In the genomic region with DNA sequence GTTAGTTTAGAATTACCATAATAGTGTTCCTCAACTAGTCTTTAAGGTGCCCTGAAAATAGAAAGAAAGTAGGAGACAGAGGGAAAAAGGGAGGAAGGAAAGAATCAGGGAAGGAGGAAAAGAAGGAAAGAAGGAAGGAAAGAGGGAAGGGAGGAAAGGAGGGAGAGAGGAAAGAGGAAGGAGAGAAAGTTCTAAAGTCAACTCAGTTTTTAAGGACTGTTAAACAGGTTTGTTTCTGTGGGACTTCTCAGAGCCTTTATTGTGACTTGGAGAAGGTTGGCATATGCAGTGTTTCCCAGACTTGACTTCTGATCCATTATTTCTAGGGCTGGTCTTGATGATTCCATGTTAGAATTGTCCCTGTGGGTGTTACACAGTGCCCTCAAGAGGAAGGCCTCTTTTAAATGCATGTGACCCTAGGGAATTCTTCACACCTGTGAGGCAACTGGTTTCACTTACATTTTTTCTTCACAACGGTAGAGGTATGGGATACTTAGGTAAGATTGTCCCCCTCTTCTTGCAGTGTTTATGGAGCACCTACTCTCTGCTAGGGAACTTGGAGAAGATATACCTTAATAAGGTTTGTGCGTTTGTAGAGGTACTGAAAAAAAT, we compare ENCODE assay signal across 1 cellular context.
TF ChIP-seq lines count a peak whose summit lies in the region.

No MANE protein-coding gene starts in this region.

TF ChIP-seq in WTC11, 78 proteins besides CTCF, POLR2A, EP300 and RAD21 (continued from another document):
- TF ChIP-seq, protein P1, sequence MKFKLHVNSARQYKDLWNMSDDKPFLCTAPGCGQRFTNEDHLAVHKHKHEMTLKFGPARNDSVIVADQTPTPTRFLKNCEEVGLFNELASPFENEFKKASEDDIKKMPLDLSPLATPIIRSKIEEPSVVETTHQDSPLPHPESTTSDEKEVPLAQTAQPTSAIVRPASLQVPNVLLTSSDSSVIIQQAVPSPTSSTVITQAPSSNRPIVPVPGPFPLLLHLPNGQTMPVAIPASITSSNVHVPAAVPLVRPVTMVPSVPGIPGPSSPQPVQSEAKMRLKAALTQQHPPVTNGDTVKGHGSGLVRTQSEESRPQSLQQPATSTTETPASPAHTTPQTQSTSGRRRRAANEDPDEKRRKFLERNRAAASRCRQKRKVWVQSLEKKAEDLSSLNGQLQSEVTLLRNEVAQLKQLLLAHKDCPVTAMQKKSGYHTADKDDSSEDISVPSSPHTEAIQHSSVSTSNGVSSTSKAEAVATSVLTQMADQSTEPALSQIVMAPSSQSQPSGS (CRISPR knock-in tag; IDR thresholded peaks at IDR 0.05; ENCODE audit: borderline replicate concordance, low read depth): no peak
- TF ChIP-seq, protein P2, sequence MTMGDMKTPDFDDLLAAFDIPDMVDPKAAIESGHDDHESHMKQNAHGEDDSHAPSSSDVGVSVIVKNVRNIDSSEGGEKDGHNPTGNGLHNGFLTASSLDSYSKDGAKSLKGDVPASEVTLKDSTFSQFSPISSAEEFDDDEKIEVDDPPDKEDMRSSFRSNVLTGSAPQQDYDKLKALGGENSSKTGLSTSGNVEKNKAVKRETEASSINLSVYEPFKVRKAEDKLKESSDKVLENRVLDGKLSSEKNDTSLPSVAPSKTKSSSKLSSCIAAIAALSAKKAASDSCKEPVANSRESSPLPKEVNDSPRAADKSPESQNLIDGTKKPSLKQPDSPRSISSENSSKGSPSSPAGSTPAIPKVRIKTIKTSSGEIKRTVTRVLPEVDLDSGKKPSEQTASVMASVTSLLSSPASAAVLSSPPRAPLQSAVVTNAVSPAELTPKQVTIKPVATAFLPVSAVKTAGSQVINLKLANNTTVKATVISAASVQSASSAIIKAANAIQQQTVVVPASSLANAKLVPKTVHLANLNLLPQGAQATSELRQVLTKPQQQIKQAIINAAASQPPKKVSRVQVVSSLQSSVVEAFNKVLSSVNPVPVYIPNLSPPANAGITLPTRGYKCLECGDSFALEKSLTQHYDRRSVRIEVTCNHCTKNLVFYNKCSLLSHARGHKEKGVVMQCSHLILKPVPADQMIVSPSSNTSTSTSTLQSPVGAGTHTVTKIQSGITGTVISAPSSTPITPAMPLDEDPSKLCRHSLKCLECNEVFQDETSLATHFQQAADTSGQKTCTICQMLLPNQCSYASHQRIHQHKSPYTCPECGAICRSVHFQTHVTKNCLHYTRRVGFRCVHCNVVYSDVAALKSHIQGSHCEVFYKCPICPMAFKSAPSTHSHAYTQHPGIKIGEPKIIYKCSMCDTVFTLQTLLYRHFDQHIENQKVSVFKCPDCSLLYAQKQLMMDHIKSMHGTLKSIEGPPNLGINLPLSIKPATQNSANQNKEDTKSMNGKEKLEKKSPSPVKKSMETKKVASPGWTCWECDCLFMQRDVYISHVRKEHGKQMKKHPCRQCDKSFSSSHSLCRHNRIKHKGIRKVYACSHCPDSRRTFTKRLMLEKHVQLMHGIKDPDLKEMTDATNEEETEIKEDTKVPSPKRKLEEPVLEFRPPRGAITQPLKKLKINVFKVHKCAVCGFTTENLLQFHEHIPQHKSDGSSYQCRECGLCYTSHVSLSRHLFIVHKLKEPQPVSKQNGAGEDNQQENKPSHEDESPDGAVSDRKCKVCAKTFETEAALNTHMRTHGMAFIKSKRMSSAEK (CRISPR knock-in tag; IDR thresholded peaks at IDR 0.05; ENCODE audit: borderline replicate concordance): no peak
- TF ChIP-seq SMAD4 (CRISPR knock-in tag; IDR thresholded peaks at IDR 0.05) (no peak), AFF4 (CRISPR knock-in tag; IDR thresholded peaks at IDR 0.05; ENCODE audit: borderline replicate concordance) (no peak), TP53 (CRISPR knock-in tag; IDR thresholded peaks at IDR 0.05) (no peak), NR3C1 (CRISPR knock-in tag; conservative IDR thresholded peaks at IDR 0.05; ENCODE audit: low read depth) (no peak), RORB (CRISPR knock-in tag; IDR thresholded peaks at IDR 0.05) (no peak)
- TF ChIP-seq, protein P3, sequence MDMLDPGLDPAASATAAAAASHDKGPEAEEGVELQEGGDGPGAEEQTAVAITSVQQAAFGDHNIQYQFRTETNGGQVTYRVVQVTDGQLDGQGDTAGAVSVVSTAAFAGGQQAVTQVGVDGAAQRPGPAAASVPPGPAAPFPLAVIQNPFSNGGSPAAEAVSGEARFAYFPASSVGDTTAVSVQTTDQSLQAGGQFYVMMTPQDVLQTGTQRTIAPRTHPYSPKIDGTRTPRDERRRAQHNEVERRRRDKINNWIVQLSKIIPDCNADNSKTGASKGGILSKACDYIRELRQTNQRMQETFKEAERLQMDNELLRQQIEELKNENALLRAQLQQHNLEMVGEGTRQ (CRISPR knock-in tag; IDR thresholded peaks at IDR 0.05): no peak
- TF ChIP-seq, protein P4, sequence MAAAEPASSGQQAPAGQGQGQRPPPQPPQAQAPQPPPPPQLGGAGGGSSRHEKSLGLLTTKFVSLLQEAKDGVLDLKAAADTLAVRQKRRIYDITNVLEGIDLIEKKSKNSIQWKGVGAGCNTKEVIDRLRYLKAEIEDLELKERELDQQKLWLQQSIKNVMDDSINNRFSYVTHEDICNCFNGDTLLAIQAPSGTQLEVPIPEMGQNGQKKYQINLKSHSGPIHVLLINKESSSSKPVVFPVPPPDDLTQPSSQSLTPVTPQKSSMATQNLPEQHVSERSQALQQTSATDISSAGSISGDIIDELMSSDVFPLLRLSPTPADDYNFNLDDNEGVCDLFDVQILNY (CRISPR knock-in tag; IDR thresholded peaks at IDR 0.05): no peak
- TF ChIP-seq, protein P5, sequence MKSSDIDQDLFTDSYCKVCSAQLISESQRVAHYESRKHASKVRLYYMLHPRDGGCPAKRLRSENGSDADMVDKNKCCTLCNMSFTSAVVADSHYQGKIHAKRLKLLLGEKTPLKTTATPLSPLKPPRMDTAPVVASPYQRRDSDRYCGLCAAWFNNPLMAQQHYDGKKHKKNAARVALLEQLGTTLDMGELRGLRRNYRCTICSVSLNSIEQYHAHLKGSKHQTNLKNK (CRISPR knock-in tag; IDR thresholded peaks at IDR 0.05): no peak
TF ChIP-seq in WTC11: peak in this region for 0.
